ENCODE assay signal across 14 cellular contexts in genomic region chr16:70649300-70649699, GRCh38. TPM values are rescaled to one million over a fixed set of nuclear protein-coding genes. Genes with fewer than 3 reads are reported as not detected.
DNase-seq lines count a peak whose midpoint lies in the region; ATAC-seq lines count a peak whose summit lies in the region.
"Had no signal": no experiment of that assay in that cellular context is flagged by ENCODE, and none has a peak within 500 bp of the region (broad histone marks: within the 10 kb centered on the region; RNA-seq: fewer than 3 reads in every experiment).

No MANE protein-coding gene starts in this region.

- no peaks in the 10 kb centered on the region for H3K36me3 Mint-ChIP-seq in activated T-helper 17 cell treated with anti-CD3 and anti-CD28 coated beads, Interleukin-2, amount 50 U/mL, for 72 hours (ENCODE audit: low read depth)

- H3K4me3 ChIP-seq in adipocyte (ENCODE audit: low read length) = no peak overlapping the region

- no peaks in the 10 kb centered on the region for H3K9me3 ChIP-seq in adipocyte (ENCODE audit: control insufficient read depth, low read length)

- no peaks in the 10 kb centered on the region for H3K27me3 ChIP-seq in adipocyte (replicated peaks; ENCODE audit: control insufficient read depth, insufficient read depth, low read length)

- intact Hi-C loops in sciatic nerve (cut with DNase I) = loop anchor here (10.0 kb wide), 1 partner anchor 74 kb away; no protein-coding TSS in a partner anchor

- no peak overlapping the region for H3K4me3 Mint-ChIP-seq in activated T-helper 17 cell treated with anti-CD3 and anti-CD28 coated beads, Interleukin-2, amount 50 U/mL, for 72 hours

- ATAC-seq in sciatic nerve = no peak
- ATAC-seq in activated T-helper 17 cell treated with anti-CD3 and anti-CD28 coated beads, Interleukin-2, amount 50 U/mL, for 72 hours (replicated peaks) = no peak
- no peak for ATAC-seq in HG02623 (IDR thresholded peaks at IDR 0.05; ENCODE audit: unreplicated experiment)

- peaks cover 6% of the 10 kb centered on the region for H3K4me1 Mint-ChIP-seq in activated T-helper 17 cell treated with anti-CD3 and anti-CD28 coated beads, Interleukin-2, amount 50 U/mL, for 72 hours

- no peak overlapping the region for H3K9ac ChIP-seq in adipocyte (ENCODE audit: low read length)

- peaks cover 10% of the 10 kb centered on the region for H3K4me1 ChIP-seq in adipocyte (ENCODE audit: control insufficient read depth, insufficient read depth, low read length)

- DNase-seq in EH (ENCODE audit: low read depth) (peak; percentile 60), adipocyte (ENCODE audit: low read depth) (peak; percentile 19), ecto neural progenitor cell (ENCODE audit: low spot score) (peak; percentile 34), sciatic nerve (ENCODE audit: low spot score) (peak; percentile 37), DMS79 (lab: John Stamatoyannopoulos, UW) (no peak)
- DNase-seq: C1 segment of cervical spinal cord; NCI-H1417; NCI-H187 treated with DMSO at 0.1 percent for 48 hours; NCI-H446; NK-92 treated with Interleukin-12 subunit alpha and Interleukin-12 subunit beta, amount 100 ng/mL, for 24 hours had no signal

- H3K27me3 Mint-ChIP-seq in activated T-helper 17 cell treated with anti-CD3 and anti-CD28 coated beads, Interleukin-2, amount 50 U/mL, for 72 hours = peaks cover 3% of the 10 kb centered on the region

- H3K27ac Mint-ChIP-seq in activated T-helper 17 cell treated with anti-CD3 and anti-CD28 coated beads, Interleukin-2, amount 50 U/mL, for 72 hours = no peak overlapping the region

- H3K9me3 Mint-ChIP-seq in activated T-helper 17 cell treated with anti-CD3 and anti-CD28 coated beads, Interleukin-2, amount 50 U/mL, for 72 hours = no peaks in the 10 kb centered on the region

- no peaks in the 10 kb centered on the region for H3K36me3 ChIP-seq in adipocyte (ENCODE audit: control insufficient read depth, insufficient read depth, low read length, severe bottlenecking)

RNA-seq across cellular contexts. Expression of gene IL34, which starts 2.9 kb away (rescaled TPM):
- total RNA-seq in sciatic nerve = 64.0 TPM
- total RNA-seq in activated T-helper 17 cell treated with anti-CD3 and anti-CD28 coated beads, Interleukin-2, amount 50 U/mL, for 72 hours = not detected
- total RNA-seq: H4, OCI-LY7 had no signal

RNA-seq across cellular contexts. Expression of gene MTSS2, which starts 36.6 kb away (rescaled TPM):
- total RNA-seq in sciatic nerve = 75.9 TPM
- total RNA-seq in activated T-helper 17 cell treated with anti-CD3 and anti-CD28 coated beads, Interleukin-2, amount 50 U/mL, for 72 hours = under 1 TPM; 0.11 to 0.67 TPM

Comparison
In these comparisons a context has a peak if more than half of its experiments do, and no peak if none do; other contexts are left out.
1. RNA of gene IL34, which starts 2.9 kb away (total RNA-seq): 64.0 TPM in sciatic nerve (single experiment); not detected in activated T-helper 17 cell treated with anti-CD3 and anti-CD28 coated beads, Interleukin-2, amount 50 U/mL, for 72 hours; every median in the first group is over 10 times any median in the second.
2. RNA of gene MTSS2, which starts 36.6 kb away (total RNA-seq): 75.9 TPM in sciatic nerve (single experiment); 0.11 to 0.67 TPM in activated T-helper 17 cell treated with anti-CD3 and anti-CD28 coated beads, Interleukin-2, amount 50 U/mL, for 72 hours; every median in the first group is over 10 times any median in the second.